Comparison of ENCODE assay signal across 10 cellular contexts in genomic region chr4:88750369-88750768, GRCh38. TPM values are rescaled to one million over a fixed set of nuclear protein-coding genes. Genes with fewer than 3 reads are reported as not detected.
"Had no signal": no experiment of that assay in that cellular context is flagged by ENCODE, and none has a peak within 500 bp of the region (broad histone marks: within the 10 kb centered on the region; RNA-seq: fewer than 3 reads in every experiment).

No MANE protein-coding gene starts in this region.

- H3K9me3 ChIP-seq: HAP-1 had no signal

- DNase-seq: GM23248, GOT3, H7, H9, HCEC 1CT, HFFc6 had no signal

- H3K4me3 ChIP-seq: GM23248, GM23338, HAP-1 had no signal

- H3K9me3 Mint-ChIP-seq: GM23338, H9, HFFc6 had no signal

- H2AFZ ChIP-seq: GM23248, GM23338 had no signal

- H3K4me3 Mint-ChIP-seq: GM23338, H9, HFFc6 had no signal

- H3K4me2 ChIP-seq: GM23338 had no signal

- H3K27ac ChIP-seq: GM23248 had no signal

- H3K27ac Mint-ChIP-seq: HFFc6 had no signal

- H3K9ac ChIP-seq: GM23248 had no signal

- ATAC-seq: GM23338, HCT116 had no signal

RNA-seq across cellular contexts. Expression of gene NAP1L5, which starts 52.7 kb away (rescaled TPM):
- total RNA-seq: H4 had no signal
